Comparison of ENCODE assay signal across 11 cellular contexts in genomic region chr14:90109858-90110257, GRCh38. TPM values are rescaled to one million over a fixed set of nuclear protein-coding genes. Genes with fewer than 3 reads are reported as not detected.
DNase-seq lines count a peak whose midpoint lies in the region; ATAC-seq and TF ChIP-seq lines count a peak whose summit lies in the region.
"Had no signal": no experiment of that assay in that cellular context is flagged by ENCODE, and none has a peak within 500 bp of the region (broad histone marks: within the 10 kb centered on the region; RNA-seq: fewer than 3 reads in every experiment).

No MANE protein-coding gene starts in this region.

- TF ChIP-seq CTCF in DOHH2 (IDR thresholded peaks at IDR 0.05; ENCODE audit: low read depth, low read length, poor library complexity, severe bottlenecking) (peak; percentile 38), OCI-LY3 (IDR thresholded peaks at IDR 0.05; ENCODE audit: low read depth, low read length) (peak; percentile 42), foreskin keratinocyte (conservative IDR thresholded peaks at IDR 0.05) (peak; percentile 37)

- H4K20me1 ChIP-seq in DOHH2 (ENCODE audit: control insufficient read depth, insufficient read depth, low read depth, low read length) (no peaks in the 10 kb centered on the region), OCI-LY3 (ENCODE audit: insufficient read depth, low read length) (no peaks in the 10 kb centered on the region)

- H3K4me2 ChIP-seq in DOHH2 (ENCODE audit: low read length), result no peak overlapping the region
- no peak overlapping the region for H3K4me2 ChIP-seq in OCI-LY3 (ENCODE audit: low read length)

- H3K4me1 ChIP-seq in DOHH2 (ENCODE audit: control insufficient read depth, low read length), result no peaks in the 10 kb centered on the region
- H3K4me1 ChIP-seq in OCI-LY3 (ENCODE audit: low read length), result no peaks in the 10 kb centered on the region
- H3K4me1 ChIP-seq in foreskin keratinocyte, result peaks cover 4% of the 10 kb centered on the region

- H3K27me3 ChIP-seq in DOHH2 (ENCODE audit: control insufficient read depth, low read length) (no peaks in the 10 kb centered on the region), OCI-LY3 (ENCODE audit: low read depth, low read length) (peaks cover 21% of the 10 kb centered on the region; the same call in 1 of the 2 replicates), foreskin keratinocyte (peaks cover 4% of the 10 kb centered on the region)

- no peaks in the 10 kb centered on the region for H3K9me3 ChIP-seq in DOHH2 (ENCODE audit: control insufficient read depth, insufficient read depth, low read length)
- H3K9me3 ChIP-seq in OCI-LY3 (ENCODE audit: insufficient read depth, low read length), result no peaks in the 10 kb centered on the region

- H3K4me3 ChIP-seq in DOHH2 (ENCODE audit: low read length) (no peak overlapping the region), OCI-LY3 (ENCODE audit: low read length) (no peak overlapping the region)

- no peaks in the 10 kb centered on the region for H3K79me2 ChIP-seq in DOHH2 (ENCODE audit: control insufficient read depth, low read length)
- no peaks in the 10 kb centered on the region for H3K79me2 ChIP-seq in OCI-LY3 (ENCODE audit: low read length)

- H3K36me3 ChIP-seq in DOHH2 (ENCODE audit: control insufficient read depth, low read length) (no peaks in the 10 kb centered on the region), OCI-LY3 (replicated peaks; ENCODE audit: low read depth, low read length) (no peaks in the 10 kb centered on the region)

- in situ Hi-C loops in ACHN (cut with HindIII; ENCODE audit: low pct_ligation_motif_present, low pct_unique_long_range_greater_than_20kb, low sequenced_read_pairs), result no loop called here

- ATAC-seq in foreskin keratinocyte (no peak), GM19035 (IDR thresholded peaks at IDR 0.05; ENCODE audit: unreplicated experiment) (no peak), HG03457 (IDR thresholded peaks at IDR 0.05; ENCODE audit: unreplicated experiment) (no peak)

- H2AFZ ChIP-seq in OCI-LY3 (ENCODE audit: low read depth, low read length), result no peak overlapping the region

- H3K9me2 ChIP-seq in DOHH2 (replicated peaks; ENCODE audit: control insufficient read depth, low read length), result no peaks in the 10 kb centered on the region

- H3K27ac ChIP-seq in DOHH2 (ENCODE audit: low read depth, low read length) (no peak overlapping the region), OCI-LY3 (ENCODE audit: low read length) (no peak overlapping the region), foreskin keratinocyte (no peak overlapping the region)
- H3K27ac ChIP-seq: epithelial cell of prostate had no signal

- H3K9ac ChIP-seq in OCI-LY3 (ENCODE audit: low read length), result no peak overlapping the region

- DNase-seq in ACHN (peak; percentile 30), foreskin keratinocyte (no peak), globus pallidus (ENCODE audit: low spot score) (no peak)
- DNase-seq in activated CD8-positive, alpha-beta memory T cell treated with anti-CD3 and anti-CD28 coated beads, Interleukin-2, amount 50 U/mL, for 4 hours, result no peak
- DNase-seq: activated B cell treated with CpG ODN at 0.5 μM for 24 hours, mesenchymal stem cell had no signal

- no peaks in the 10 kb centered on the region for H3F3A ChIP-seq in DOHH2 (ENCODE audit: control insufficient read depth, insufficient read depth)

RNA-seq across cellular contexts. Expression of gene KCNK13, which starts 48.1 kb away (rescaled TPM):
- total RNA-seq in foreskin keratinocyte, result not detected in 2 replicates
- 0.02 TPM in 1 of 2 replicates, not detected in the other for polyA plus RNA-seq in foreskin keratinocyte
- total RNA-seq: activated B cell treated with CpG ODN at 0.5 μM for 24 hours had no signal
